10 cellular contexts compared by ENCODE assay signal in the genomic region with DNA sequence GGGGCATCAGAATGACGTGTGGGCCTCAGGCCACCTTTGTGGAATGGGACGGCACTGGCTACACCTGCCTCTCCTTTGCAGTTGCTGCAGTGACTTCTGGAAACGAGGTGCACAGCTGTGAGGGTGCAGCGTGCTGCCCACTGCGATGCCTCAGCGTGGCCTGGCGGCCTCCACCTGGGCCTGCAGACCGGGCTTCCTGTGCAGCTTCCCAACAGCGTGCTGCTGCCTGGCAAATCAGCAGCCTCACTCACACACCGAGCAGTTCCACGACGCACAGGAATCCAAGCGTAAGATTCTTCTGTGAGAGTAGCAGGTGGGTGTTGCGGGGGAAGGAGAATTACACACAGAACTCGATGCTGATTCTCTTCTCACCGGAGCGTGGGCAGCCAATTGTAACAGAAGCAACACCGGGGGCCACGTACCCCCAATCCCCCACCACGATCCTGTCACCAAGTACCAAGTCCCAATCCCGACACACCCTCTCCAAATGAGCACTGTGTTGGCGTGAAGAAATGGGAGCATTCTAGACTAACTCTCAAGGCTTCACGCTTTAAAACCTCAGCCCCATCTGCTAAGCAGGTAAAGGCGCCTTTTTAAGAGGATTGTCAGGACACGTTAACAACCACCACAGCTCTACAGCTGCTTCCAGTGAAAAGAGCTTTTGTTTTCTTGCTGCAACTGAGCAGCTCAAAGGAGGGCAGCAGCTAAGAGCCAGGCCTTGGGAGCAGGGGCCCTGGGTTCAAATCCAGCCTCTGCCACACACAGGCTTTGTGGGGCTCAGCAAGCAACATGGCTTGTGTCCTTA. TPM values are rescaled to one million over a fixed set of nuclear protein-coding genes. Genes with fewer than 3 reads are reported as not detected.
A peak's percentile ranks its signal among the peaks of the same experiment; 100 is the strongest.
DNase-seq lines count a peak whose midpoint lies in the region; ATAC-seq, FAIRE-seq and TF ChIP-seq lines count a peak whose summit lies in the region.
"Had no signal": no experiment of that assay in that cellular context is flagged by ENCODE, and none has a peak within 500 bp of the region (broad histone marks: within the 10 kb centered on the region; RNA-seq: fewer than 3 reads in every experiment).

No MANE protein-coding gene starts in this region.

- no peaks in the 10 kb centered on the region for H3K9me3 Mint-ChIP-seq in HFFc6
- H3K9me3 Mint-ChIP-seq in activated CD8-positive, alpha-beta T cell treated with anti-CD3 and anti-CD28 coated beads for 36 hours = no peaks in the 10 kb centered on the region
- H3K9me3 Mint-ChIP-seq: nephron had no signal

- no peak for FAIRE-seq in endothelial cell of umbilical vein (lab: Jason Lieb, UNC)
- FAIRE-seq: TTC549 had no signal

- H3K4me1 Mint-ChIP-seq in HFFc6 (ENCODE audit: low read depth) = peaks cover 99% of the 10 kb centered on the region
- H3K4me1 Mint-ChIP-seq in activated CD8-positive, alpha-beta T cell treated with anti-CD3 and anti-CD28 coated beads for 36 hours (ENCODE audit: low read depth) = peaks cover 99% of the 10 kb centered on the region

- TF ChIP-seq CTCF in HFFc6 (IDR thresholded peaks at IDR 0.05) = no peak
- no peak for TF ChIP-seq CTCF in activated CD8-positive, alpha-beta T cell treated with anti-CD3 and anti-CD28 coated beads for 36 hours (IDR thresholded peaks at IDR 0.05)
- no peak for TF ChIP-seq CTCF in endothelial cell of umbilical vein (IDR thresholded peaks at IDR 0.05; ENCODE audit: extremely low read depth in 1 of 2, insufficient read depth in 1 of 2, low read depth in 1 of 2, low read length in 2 of 2)

- no TSS peak for BruUV-seq in endothelial cell of umbilical vein (replicated peaks; lab: Mats Ljungman, UMichigan)

- H3K36me3 ChIP-seq in endothelial cell of umbilical vein (ENCODE audit: control insufficient read depth in 2 of 2, extremely low read depth in 1 of 2, insufficient read depth in 2 of 2, low read length in 2 of 2) = peaks cover 35 to 62% of the 10 kb centered on the region in 2 experiments

- H3K9me1 ChIP-seq in endothelial cell of umbilical vein (replicated peaks; ENCODE audit: control insufficient read depth, extremely low read depth, insufficient read depth, low read length) = no peaks in the 10 kb centered on the region

- dilution Hi-C loops in endothelial cell of umbilical vein (cut with MboI; ENCODE audit: extremely low pct_ligation_motif_present, low sequenced_read_pairs) = no loop called here

- no peak overlapping the region for H3K4me3 ChIP-seq in endothelial cell of umbilical vein (replicated peaks in 1 of 3; ENCODE audit: insufficient read depth in 1 of 3, low read depth in 1 of 3, low read length in 3 of 3)

- no peak overlapping the region for H3K27ac ChIP-seq in endothelial cell of umbilical vein (ENCODE audit: insufficient read depth, low read depth, low read length)

- no peak overlapping the region for H3K4me2 ChIP-seq in endothelial cell of umbilical vein (ENCODE audit: insufficient read depth, low read length)

- no peak overlapping the region for H2AFZ ChIP-seq in endothelial cell of umbilical vein (ENCODE audit: low read depth, low read length)

- ATAC-seq in activated CD8-positive, alpha-beta T cell treated with anti-CD3 and anti-CD28 coated beads for 36 hours = no peak
- ATAC-seq in HG03457 (IDR thresholded peaks at IDR 0.05; ENCODE audit: unreplicated experiment) = no peak

- H4K20me1 ChIP-seq in endothelial cell of umbilical vein (replicated peaks; ENCODE audit: control insufficient read depth, extremely low read depth, insufficient read depth, low read length) = peaks cover 8% of the 10 kb centered on the region

- H3K27ac Mint-ChIP-seq in HFFc6 = peak overlapping the region; percentile 98
- H3K27ac Mint-ChIP-seq in activated CD8-positive, alpha-beta T cell treated with anti-CD3 and anti-CD28 coated beads for 36 hours = peak overlapping the region; percentile 91

- intact Hi-C loops in activated CD8-positive, alpha-beta T cell treated with anti-CD3 and anti-CD28 coated beads for 36 hours (cut with micrococcal nuclease) = no loop called here
- intact Hi-C loops in endothelial cell of umbilical vein (cut with micrococcal nuclease) = loop anchor here (10.0 kb wide), 1 partner anchor 1445 kb away; no protein-coding TSS in a partner anchor

- DNase-seq in HFFc6 (no peak), endothelial cell of umbilical vein (ENCODE audit: low read depth, low spot score) (no peak), KG1 (lab: John Stamatoyannopoulos, UW) (no peak), SKM-1 treated with dmso at 0.1 percent for 144 hours (lab: John Stamatoyannopoulos, UW; ENCODE audit: unreplicated experiment) (no peak)
- DNase-seq in activated CD8-positive, alpha-beta T cell treated with anti-CD3 and anti-CD28 coated beads for 36 hours = peak; percentile 70
- DNase-seq in stimulated activated CD8-positive, alpha-beta memory T cell treated with anti-CD3 and anti-CD28 coated beads, Interleukin-4, amount 100 ng/mL, for 48 hours = peak; percentile 59
- DNase-seq: NCI-H510A treated with DMSO at 0.1 percent for 48 hours had no signal

- CTCF ChIA-PET in activated CD8-positive, alpha-beta T cell treated with anti-CD3 and anti-CD28 coated beads for 36 hours (lab: Charles Lee) = interaction anchor here (0.7 to 1.5 kb wide), 3 partner anchors 9 to 77 kb away, joined by 3 to 5 read pairs (median 3); no protein-coding TSS in a partner anchor
- CTCF ChIA-PET in endothelial cell of umbilical vein (lab: Charles Lee) = interaction anchor here (1.0 kb wide), 1 partner anchor 15 kb away, joined by 3 read pairs; no protein-coding TSS in a partner anchor

- no peaks in the 10 kb centered on the region for H3K9me3 ChIP-seq in endothelial cell of umbilical vein (replicated peaks; ENCODE audit: control insufficient read depth, insufficient read depth, low read length)

- no peak overlapping the region for H3K9ac ChIP-seq in endothelial cell of umbilical vein (replicated peaks; ENCODE audit: extremely low read depth, insufficient read depth, low read length)

- POLR2A ChIA-PET in activated CD8-positive, alpha-beta T cell treated with anti-CD3 and anti-CD28 coated beads for 36 hours (lab: Charles Lee) = interaction anchor here (1.2 to 24.9 kb wide), 3 partner anchors 8 to 30 kb away, joined by 3 to 403 read pairs (median 403); partner anchors contain the start of gene WDR1
- POLR2A ChIA-PET in endothelial cell of umbilical vein (lab: Charles Lee) = interaction anchor here (4.9 kb wide), 2 partner anchors 8 to 18 kb away, joined by 33 to 43 read pairs; partner anchors contain the start of gene WDR1

- no peaks in the 10 kb centered on the region for H3K27me3 ChIP-seq in endothelial cell of umbilical vein (ENCODE audit: control insufficient read depth in 2 of 2, insufficient read depth in 2 of 2, low read length in 2 of 2)

- peaks cover 68% of the 10 kb centered on the region for H3K36me3 Mint-ChIP-seq in HFFc6 (ENCODE audit: low read depth)
- peaks cover 90% of the 10 kb centered on the region for H3K36me3 Mint-ChIP-seq in activated CD8-positive, alpha-beta T cell treated with anti-CD3 and anti-CD28 coated beads for 36 hours (ENCODE audit: low read depth)

- peaks cover 11% of the 10 kb centered on the region for H3K27me3 Mint-ChIP-seq in HFFc6 (ENCODE audit: insufficient read depth)
- H3K27me3 Mint-ChIP-seq in activated CD8-positive, alpha-beta T cell treated with anti-CD3 and anti-CD28 coated beads for 36 hours = no peaks in the 10 kb centered on the region

- peaks cover 56% of the 10 kb centered on the region for H3K4me1 ChIP-seq in endothelial cell of umbilical vein (ENCODE audit: control insufficient read depth, extremely low read depth, insufficient read depth, low read length)

- H3K79me2 ChIP-seq in endothelial cell of umbilical vein (ENCODE audit: control insufficient read depth, insufficient read depth, low read length) = peaks cover 90% of the 10 kb centered on the region

- TF ChIP-seq POLR2A in endothelial cell of umbilical vein (IDR thresholded peaks at IDR 0.05; ENCODE audit: low read depth, low read length) = peak; percentile 24

- H3K4me3 Mint-ChIP-seq in HFFc6 = no peak overlapping the region; the same call in 1 of the 2 replicates
- peak overlapping the region; percentile 43 for H3K4me3 Mint-ChIP-seq in activated CD8-positive, alpha-beta T cell treated with anti-CD3 and anti-CD28 coated beads for 36 hours
- H3K4me3 Mint-ChIP-seq: nephron had no signal

TF ChIP-seq in endothelial cell of umbilical vein, 7 proteins besides CTCF, POLR2A, EP300 and RAD21:
- TF ChIP-seq, protein P1, sequence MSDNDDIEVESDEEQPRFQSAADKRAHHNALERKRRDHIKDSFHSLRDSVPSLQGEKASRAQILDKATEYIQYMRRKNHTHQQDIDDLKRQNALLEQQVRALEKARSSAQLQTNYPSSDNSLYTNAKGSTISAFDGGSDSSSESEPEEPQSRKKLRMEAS (IDR thresholded peaks at IDR 0.05; ENCODE audit: insufficient read depth, insufficient read length) = no peak
- TF ChIP-seq GATA2 (IDR thresholded peaks at IDR 0.05; ENCODE audit: insufficient read depth, insufficient read length, low read depth, low read length) (no peak), EZH2 (IDR thresholded peaks at IDR 0.05; ENCODE audit: borderline replicate concordance, low read depth, low read length, severe bottlenecking) (no peak), MYC (IDR thresholded peaks at IDR 0.05; ENCODE audit: low read depth, low read length) (no peak), FOS (IDR thresholded peaks at IDR 0.05; ENCODE audit: borderline replicate concordance, insufficient read depth, low read length) (no peak), POLR2AphosphoS5 (IDR thresholded peaks at IDR 0.05; ENCODE audit: insufficient read depth, low read depth, low read length) (no peak), JUN (IDR thresholded peaks at IDR 0.05; ENCODE audit: borderline replicate concordance, insufficient read depth, insufficient read length, low read depth) (no peak)

RNA-seq across cellular contexts. Expression of gene WDR1, which starts 16.9 kb away (rescaled TPM):
- total RNA-seq in HFFc6 (2021; fragmentation: NEBNext Ultra II Directional; extraction: Animal tissue kit (Norgen Biotek cat#: 25700)) = 100 to 1,000 TPM; 720 to 838 (median 782) TPM
- 100 to 1,000 TPM; 390 to 393 TPM for total RNA-seq in activated CD8-positive, alpha-beta T cell treated with anti-CD3 and anti-CD28 coated beads for 36 hours
- total RNA-seq in endothelial cell of umbilical vein = 547 and 590 TPM in 2 replicates
- 660 and 666 TPM in 2 replicates for polyA plus RNA-seq in endothelial cell of umbilical vein
- 591 and 614 TPM in 2 replicates for polyA plus RNA-seq in endothelial cell of umbilical vein (2011; cell fraction: cytosol; rRNA removed)
- polyA plus RNA-seq in endothelial cell of umbilical vein (2011; cell fraction: nucleus; rRNA removed) = 508 and 517 TPM in 2 replicates
- 427 and 456 TPM in 2 replicates for polyA plus RNA-seq in endothelial cell of umbilical vein (2012)
- polyA minus RNA-seq in endothelial cell of umbilical vein = 633 and 649 TPM in 2 replicates
- 55.7 TPM for polyA minus RNA-seq in endothelial cell of umbilical vein (2011; cell fraction: cytosol; rRNA and poly(A)+ RNA removed)
- polyA minus RNA-seq in endothelial cell of umbilical vein (2011; cell fraction: nucleus; rRNA and poly(A)+ RNA removed) = 186 and 244 TPM in 2 replicates

Comparison
In these comparisons a context has a peak if more than half of its experiments do, and no peak if none do; other contexts are left out.
1. DNase-seq: peak in activated CD8-positive, alpha-beta T cell treated with anti-CD3 and anti-CD28 coated beads for 36 hours (single experiment) and stimulated activated CD8-positive, alpha-beta memory T cell treated with anti-CD3 and anti-CD28 coated beads, Interleukin-4, amount 100 ng/mL, for 48 hours (single experiment); none in HFFc6 (single experiment), endothelial cell of umbilical vein (single experiment), KG1 (single experiment) and SKM-1 treated with dmso at 0.1 percent for 144 hours (single experiment).